ENCODE assay signal across 30 cellular contexts in genomic region chr4:10656420-10656819, GRCh38. TPM values are rescaled to one million over a fixed set of nuclear protein-coding genes. Genes with fewer than 3 reads are reported as not detected.
DNase-seq lines count a peak whose midpoint lies in the region; ATAC-seq and TF ChIP-seq lines count a peak whose summit lies in the region.
"Had no signal": no experiment of that assay in that cellular context is flagged by ENCODE, and none has a peak within 500 bp of the region (broad histone marks: within the 10 kb centered on the region; RNA-seq: fewer than 3 reads in every experiment).

No MANE protein-coding gene starts in this region.

- H3K4me1 ChIP-seq in Loucy (ENCODE audit: insufficient read depth, low read length, poor library complexity, severe bottlenecking) (peaks cover 52% of the 10 kb centered on the region), skeletal muscle satellite cell (ENCODE audit: control insufficient read depth, insufficient read depth, low read length) (peaks cover 15% of the 10 kb centered on the region)
- H3K4me1 ChIP-seq: thyroid gland had no signal

- ATAC-seq in activated naive CD8-positive, alpha-beta T cell treated with anti-CD3 and anti-CD28 coated beads, Interleukin-2, amount 50 U/mL, for 24 hours, result no peak
- no peak for ATAC-seq in HG02981 (IDR thresholded peaks at IDR 0.05; ENCODE audit: unreplicated experiment)

- H3K79me2 ChIP-seq in Loucy (ENCODE audit: insufficient read depth, low read length), result no peaks in the 10 kb centered on the region

- no peaks in the 10 kb centered on the region for H3K9me3 ChIP-seq in Loucy (ENCODE audit: insufficient read depth, low read depth, low read length)
- H3K9me3 ChIP-seq in skeletal muscle satellite cell (replicated peaks; ENCODE audit: low read length), result no peaks in the 10 kb centered on the region
- H3K9me3 ChIP-seq: ovary, stomach, thyroid gland had no signal

- H3K36me3 ChIP-seq in Loucy (ENCODE audit: insufficient read depth, low read length), result no peaks in the 10 kb centered on the region
- H3K36me3 ChIP-seq in skeletal muscle satellite cell (ENCODE audit: insufficient read depth, low read length), result no peaks in the 10 kb centered on the region
- H3K36me3 ChIP-seq: ovary, stomach, thyroid gland had no signal

- peaks cover 32% of the 10 kb centered on the region for H3K4me1 Mint-ChIP-seq in activated CD4-positive, alpha-beta T cell treated with anti-CD3 and anti-CD28 coated beads, Interleukin-2, amount 10 ng/mL, durations not matched to agents 24 days and 14 days
- peaks cover 26% of the 10 kb centered on the region for H3K4me1 Mint-ChIP-seq in activated naive CD8-positive, alpha-beta T cell treated with anti-CD3 and anti-CD28 coated beads, Interleukin-2, amount 50 U/mL, for 24 hours
- H3K4me1 Mint-ChIP-seq: nephron had no signal

- H3K4me2 ChIP-seq in Loucy (ENCODE audit: low read depth, low read length, poor library complexity, severe bottlenecking), result peak overlapping the region; percentile 58
- peak overlapping the region; percentile 31 for H3K4me2 ChIP-seq in skeletal muscle satellite cell (ENCODE audit: low read length)

- no peak overlapping the region for H3K4me3 Mint-ChIP-seq in activated CD4-positive, alpha-beta T cell treated with anti-CD3 and anti-CD28 coated beads, Interleukin-2, amount 10 ng/mL, durations not matched to agents 24 days and 14 days
- peak overlapping the region; percentile 2 for H3K4me3 Mint-ChIP-seq in activated naive CD8-positive, alpha-beta T cell treated with anti-CD3 and anti-CD28 coated beads, Interleukin-2, amount 50 U/mL, for 24 hours
- H3K4me3 Mint-ChIP-seq: nephron had no signal

- peaks cover 7% of the 10 kb centered on the region; the same call in 1 of the 2 replicates for H3F3A ChIP-seq in Loucy (ENCODE audit: low read depth)

- no peaks in the 10 kb centered on the region for H3K9me2 ChIP-seq in Loucy (replicated peaks; ENCODE audit: low read depth, low read length)

- H3K9ac ChIP-seq in Loucy (ENCODE audit: low read depth, low read length, poor library complexity, severe bottlenecking), result peak overlapping the region; percentile 56
- H3K9ac ChIP-seq in skeletal muscle satellite cell (ENCODE audit: low read depth, low read length), result no peak overlapping the region

- no peak for TF ChIP-seq CTCF in Loucy (conservative IDR thresholded peaks at IDR 0.05; ENCODE audit: low read length)

- intact Hi-C loops in activated CD4-positive, alpha-beta T cell treated with anti-CD3 and anti-CD28 coated beads, Interleukin-2, amount 10 ng/mL, durations not matched to agents 24 days and 14 days (cut with micrococcal nuclease), result loop anchor here (1.0 to 10.0 kb wide), 8 partner anchors 15 to 818 kb away; no protein-coding TSS in a partner anchor

- no peak overlapping the region for H2AFZ ChIP-seq in Loucy (ENCODE audit: low read length)

- no peaks in the 10 kb centered on the region for H3K27me3 ChIP-seq in Loucy (ENCODE audit: insufficient read depth, low read length, poor library complexity, severe bottlenecking)
- H3K27me3 ChIP-seq in skeletal muscle satellite cell (ENCODE audit: control insufficient read depth, insufficient read depth, low read length), result no peaks in the 10 kb centered on the region
- H3K27me3 ChIP-seq: ovary, stomach, thyroid gland had no signal

- H3K4me3 ChIP-seq in Loucy (ENCODE audit: low read length, poor library complexity, severe bottlenecking), result no peak overlapping the region
- H3K4me3 ChIP-seq in skeletal muscle satellite cell (ENCODE audit: low read length), result no peak overlapping the region
- H3K4me3 ChIP-seq: ovary, stomach, thyroid gland had no signal

- H3K36me3 Mint-ChIP-seq in activated CD4-positive, alpha-beta T cell treated with anti-CD3 and anti-CD28 coated beads, Interleukin-2, amount 10 ng/mL, durations not matched to agents 24 days and 14 days (ENCODE audit: low read depth), result peaks cover 5% of the 10 kb centered on the region
- no peaks in the 10 kb centered on the region for H3K36me3 Mint-ChIP-seq in activated naive CD8-positive, alpha-beta T cell treated with anti-CD3 and anti-CD28 coated beads, Interleukin-2, amount 50 U/mL, for 24 hours (ENCODE audit: low read depth)

- peak overlapping the region; percentile 80 for H3K27ac Mint-ChIP-seq in activated CD4-positive, alpha-beta T cell treated with anti-CD3 and anti-CD28 coated beads, Interleukin-2, amount 10 ng/mL, durations not matched to agents 24 days and 14 days
- H3K27ac Mint-ChIP-seq in activated naive CD8-positive, alpha-beta T cell treated with anti-CD3 and anti-CD28 coated beads, Interleukin-2, amount 50 U/mL, for 24 hours, result peak overlapping the region; percentile 6
- H3K27ac Mint-ChIP-seq: IgD-negative memory B cell had no signal

- H3K9me3 Mint-ChIP-seq in activated CD4-positive, alpha-beta T cell treated with anti-CD3 and anti-CD28 coated beads, Interleukin-2, amount 10 ng/mL, durations not matched to agents 24 days and 14 days, result peaks cover 16% of the 10 kb centered on the region
- H3K9me3 Mint-ChIP-seq in activated naive CD8-positive, alpha-beta T cell treated with anti-CD3 and anti-CD28 coated beads, Interleukin-2, amount 50 U/mL, for 24 hours, result no peaks in the 10 kb centered on the region
- H3K9me3 Mint-ChIP-seq: HFFc6, nephron had no signal

- DNase-seq in activated CD4-positive, alpha-beta T cell treated with anti-CD3 and anti-CD28 coated beads, Interleukin-2, amount 10 ng/mL, durations not matched to agents 24 days and 14 days, result no peak
- DNase-seq in activated CD4-positive, alpha-beta T cell treated with anti-CD3 and anti-CD28 coated beads for 48 hours, result no peak
- DNase-seq in activated naive CD8-positive, alpha-beta T cell treated with anti-CD3 and anti-CD28 coated beads, Interleukin-2, amount 50 U/mL, for 24 hours, result no peak
- no peak for DNase-seq in hippocampal formation (lab: John Stamatoyannopoulos, UW)
- no peak for DNase-seq in CD1c-positive myeloid dendritic cell (ENCODE audit: extremely low spot score)
- DNase-seq: activated CD4-positive, alpha-beta T cell treated with anti-CD3 and anti-CD28 coated beads for 1 hour; activated CD8-positive, alpha-beta memory T cell treated with anti-CD3 and anti-CD28 coated beads for 24 hours; activated naive CD4-positive, alpha-beta T cell treated with Interleukin-2 at 50 U/mL for 16 hours; amygdala; DMS79; effector memory CD4-positive, alpha-beta T cell; erythroblast; GDM1; head of caudate nucleus; NCI-H1092 treated with DMSO at 0.1 percent for 48 hours; NCI-H2029; ovary; retina; stimulated activated CD4-positive, alpha-beta T cell treated with anti-CD3 and anti-CD28 coated beads, Interleukin-1b, Interleukin-23, amount 100 ng/mL, for 48 hours; stimulated activated CD8-positive, alpha-beta memory T cell treated with anti-CD3 and anti-CD28 coated beads, Interleukin-4, amount 100 ng/mL, for 48 hours; stomach; thyroid gland had no signal

- H4K20me1 ChIP-seq in Loucy (ENCODE audit: insufficient read depth, low read length, poor library complexity, severe bottlenecking), result no peaks in the 10 kb centered on the region

- no peaks in the 10 kb centered on the region for H3K27me3 Mint-ChIP-seq in activated CD4-positive, alpha-beta T cell treated with anti-CD3 and anti-CD28 coated beads, Interleukin-2, amount 10 ng/mL, durations not matched to agents 24 days and 14 days
- no peaks in the 10 kb centered on the region for H3K27me3 Mint-ChIP-seq in activated naive CD8-positive, alpha-beta T cell treated with anti-CD3 and anti-CD28 coated beads, Interleukin-2, amount 50 U/mL, for 24 hours
- H3K27me3 Mint-ChIP-seq: IgD-negative memory B cell had no signal

RNA-seq across cellular contexts. Expression of gene CLNK, which starts 28.1 kb away (rescaled TPM):
- 0.79 and 0.80 TPM in 2 replicates for total RNA-seq in activated CD4-positive, alpha-beta T cell treated with anti-CD3 and anti-CD28 coated beads, Interleukin-2, amount 10 ng/mL, durations not matched to agents 24 days and 14 days
- total RNA-seq in skeletal muscle satellite cell (2012; rRNA removed), result not detected in 2 replicates
- total RNA-seq: HFFc6, kidney epithelial cell, SK-MEL-5, thyroid gland had no signal
